In the genomic region with DNA sequence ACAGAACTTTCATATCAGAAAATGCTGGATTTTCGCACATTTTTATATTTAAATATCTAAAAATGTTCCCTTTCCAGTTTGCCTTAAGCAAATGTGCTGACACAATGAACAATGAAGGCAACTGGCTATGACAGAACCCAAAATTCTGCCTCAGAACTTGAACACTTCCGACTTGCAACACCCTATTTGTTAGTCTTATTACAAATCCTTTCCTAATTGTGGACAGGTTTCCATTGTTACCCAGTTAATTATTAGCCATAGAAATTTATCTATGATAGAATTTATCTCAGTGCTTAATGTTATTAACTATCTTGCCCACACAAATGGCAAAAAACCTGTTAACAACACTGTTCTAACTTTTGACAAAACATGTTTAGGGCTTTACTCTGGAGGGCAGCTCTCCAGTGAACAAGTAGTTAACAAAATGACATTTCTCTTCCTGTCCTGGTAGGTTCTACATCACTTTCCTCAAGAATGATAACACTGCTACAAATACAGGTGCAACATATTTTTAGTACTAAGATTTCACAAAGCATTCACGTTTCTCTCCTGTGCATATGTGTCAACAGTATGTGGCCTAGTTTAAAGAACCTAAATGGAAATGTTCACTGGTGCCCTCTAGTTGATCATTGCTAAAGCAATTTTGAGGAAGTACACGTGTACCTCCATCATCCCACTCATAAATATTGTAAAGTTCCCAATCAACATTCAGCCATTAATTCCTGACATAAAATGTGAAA, we compare ENCODE assay signal across 1 cellular context.
TF ChIP-seq lines count a peak whose summit lies in the region.

No MANE protein-coding gene starts in this region.

TF ChIP-seq in GM12878, 131 proteins besides CTCF, POLR2A, EP300 and RAD21 (continued from another document and continues in another):
- TF ChIP-seq, protein P1, sequence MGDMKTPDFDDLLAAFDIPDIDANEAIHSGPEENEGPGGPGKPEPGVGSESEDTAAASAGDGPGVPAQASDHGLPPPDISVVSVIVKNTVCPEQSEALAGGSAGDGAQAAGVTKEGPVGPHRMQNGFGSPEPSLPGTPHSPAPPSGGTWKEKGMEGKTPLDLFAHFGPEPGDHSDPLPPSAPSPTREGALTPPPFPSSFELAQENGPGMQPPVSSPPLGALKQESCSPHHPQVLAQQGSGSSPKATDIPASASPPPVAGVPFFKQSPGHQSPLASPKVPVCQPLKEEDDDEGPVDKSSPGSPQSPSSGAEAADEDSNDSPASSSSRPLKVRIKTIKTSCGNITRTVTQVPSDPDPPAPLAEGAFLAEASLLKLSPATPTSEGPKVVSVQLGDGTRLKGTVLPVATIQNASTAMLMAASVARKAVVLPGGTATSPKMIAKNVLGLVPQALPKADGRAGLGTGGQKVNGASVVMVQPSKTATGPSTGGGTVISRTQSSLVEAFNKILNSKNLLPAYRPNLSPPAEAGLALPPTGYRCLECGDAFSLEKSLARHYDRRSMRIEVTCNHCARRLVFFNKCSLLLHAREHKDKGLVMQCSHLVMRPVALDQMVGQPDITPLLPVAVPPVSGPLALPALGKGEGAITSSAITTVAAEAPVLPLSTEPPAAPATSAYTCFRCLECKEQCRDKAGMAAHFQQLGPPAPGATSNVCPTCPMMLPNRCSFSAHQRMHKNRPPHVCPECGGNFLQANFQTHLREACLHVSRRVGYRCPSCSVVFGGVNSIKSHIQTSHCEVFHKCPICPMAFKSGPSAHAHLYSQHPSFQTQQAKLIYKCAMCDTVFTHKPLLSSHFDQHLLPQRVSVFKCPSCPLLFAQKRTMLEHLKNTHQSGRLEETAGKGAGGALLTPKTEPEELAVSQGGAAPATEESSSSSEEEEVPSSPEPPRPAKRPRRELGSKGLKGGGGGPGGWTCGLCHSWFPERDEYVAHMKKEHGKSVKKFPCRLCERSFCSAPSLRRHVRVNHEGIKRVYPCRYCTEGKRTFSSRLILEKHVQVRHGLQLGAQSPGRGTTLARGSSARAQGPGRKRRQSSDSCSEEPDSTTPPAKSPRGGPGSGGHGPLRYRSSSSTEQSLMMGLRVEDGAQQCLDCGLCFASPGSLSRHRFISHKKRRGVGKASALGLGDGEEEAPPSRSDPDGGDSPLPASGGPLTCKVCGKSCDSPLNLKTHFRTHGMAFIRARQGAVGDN (IDR thresholded peaks at IDR 0.05) = peak; percentile 77
- TF ChIP-seq IKZF1 (conservative IDR thresholded peaks at IDR 0.05) = peak; percentile 82
- TF ChIP-seq POLR2AphosphoS2 (IDR thresholded peaks at IDR 0.05; ENCODE audit: low read depth, low read length) = no peak
- 0 out of 2 replicates have a peak, but pooled peaks have one; percentile 29 for TF ChIP-seq TCF12 (IDR thresholded peaks at IDR 0.05; ENCODE audit: low read depth, low read length)
- TF ChIP-seq ATF7 (IDR thresholded peaks at IDR 0.05; ENCODE audit: low read depth) = peak; percentile 83
- peak; percentile 42; the same call in 1 of the 2 replicates for TF ChIP-seq SPI1 (IDR thresholded peaks at IDR 0.05; ENCODE audit: borderline replicate concordance, insufficient read depth, low read depth, low read length)
- no peak for TF ChIP-seq BCL11A (IDR thresholded peaks at IDR 0.05; ENCODE audit: low read depth, low read length)
- TF ChIP-seq HDAC2 (IDR thresholded peaks at IDR 0.05) = no peak
- peak; percentile 95 to 96 for TF ChIP-seq BHLHE40 (IDR thresholded peaks at IDR 0.05; ENCODE audit: borderline replicate concordance in 1 of 2, low read depth in 2 of 2, low read length in 1 of 2)
- no peak for TF ChIP-seq JUND (IDR thresholded peaks at IDR 0.05; ENCODE audit: low read depth, low read length)
- TF ChIP-seq IRF4 (IDR thresholded peaks at IDR 0.05; ENCODE audit: low read depth, low read length) = 0 out of 2 replicates have a peak, but pooled peaks have one; percentile 46
- peak; percentile 83 to 85 for TF ChIP-seq IKZF2 (IDR thresholded peaks at IDR 0.05)
- TF ChIP-seq GABPA (IDR thresholded peaks at IDR 0.05; ENCODE audit: low read depth) = peak; percentile 50; the same call in 1 of the 2 replicates
- TF ChIP-seq MEF2A (IDR thresholded peaks at IDR 0.05; ENCODE audit: insufficient read depth, low read depth, low read length) = peak; percentile 83
- TF ChIP-seq, protein P2, sequence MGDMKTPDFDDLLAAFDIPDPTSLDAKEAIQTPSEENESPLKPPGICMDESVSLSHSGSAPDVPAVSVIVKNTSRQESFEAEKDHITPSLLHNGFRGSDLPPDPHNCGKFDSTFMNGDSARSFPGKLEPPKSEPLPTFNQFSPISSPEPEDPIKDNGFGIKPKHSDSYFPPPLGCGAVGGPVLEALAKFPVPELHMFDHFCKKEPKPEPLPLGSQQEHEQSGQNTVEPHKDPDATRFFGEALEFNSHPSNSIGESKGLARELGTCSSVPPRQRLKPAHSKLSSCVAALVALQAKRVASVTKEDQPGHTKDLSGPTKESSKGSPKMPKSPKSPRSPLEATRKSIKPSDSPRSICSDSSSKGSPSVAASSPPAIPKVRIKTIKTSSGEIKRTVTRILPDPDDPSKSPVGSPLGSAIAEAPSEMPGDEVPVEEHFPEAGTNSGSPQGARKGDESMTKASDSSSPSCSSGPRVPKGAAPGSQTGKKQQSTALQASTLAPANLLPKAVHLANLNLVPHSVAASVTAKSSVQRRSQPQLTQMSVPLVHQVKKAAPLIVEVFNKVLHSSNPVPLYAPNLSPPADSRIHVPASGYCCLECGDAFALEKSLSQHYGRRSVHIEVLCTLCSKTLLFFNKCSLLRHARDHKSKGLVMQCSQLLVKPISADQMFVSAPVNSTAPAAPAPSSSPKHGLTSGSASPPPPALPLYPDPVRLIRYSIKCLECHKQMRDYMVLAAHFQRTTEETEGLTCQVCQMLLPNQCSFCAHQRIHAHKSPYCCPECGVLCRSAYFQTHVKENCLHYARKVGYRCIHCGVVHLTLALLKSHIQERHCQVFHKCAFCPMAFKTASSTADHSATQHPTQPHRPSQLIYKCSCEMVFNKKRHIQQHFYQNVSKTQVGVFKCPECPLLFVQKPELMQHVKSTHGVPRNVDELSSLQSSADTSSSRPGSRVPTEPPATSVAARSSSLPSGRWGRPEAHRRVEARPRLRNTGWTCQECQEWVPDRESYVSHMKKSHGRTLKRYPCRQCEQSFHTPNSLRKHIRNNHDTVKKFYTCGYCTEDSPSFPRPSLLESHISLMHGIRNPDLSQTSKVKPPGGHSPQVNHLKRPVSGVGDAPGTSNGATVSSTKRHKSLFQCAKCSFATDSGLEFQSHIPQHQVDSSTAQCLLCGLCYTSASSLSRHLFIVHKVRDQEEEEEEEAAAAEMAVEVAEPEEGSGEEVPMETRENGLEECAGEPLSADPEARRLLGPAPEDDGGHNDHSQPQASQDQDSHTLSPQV (IDR thresholded peaks at IDR 0.05) = 0 out of 2 replicates have a peak, but pooled peaks have one; percentile 65
- TF ChIP-seq ZNF24 (IDR thresholded peaks at IDR 0.05) = peak; percentile 34; the same call in 1 of the 2 replicates
- TF ChIP-seq SREBF2 (IDR thresholded peaks at IDR 0.05; ENCODE audit: low read length) = no peak
- TF ChIP-seq NBN (IDR thresholded peaks at IDR 0.05) = peak; percentile 53; the same call in 1 of the 2 replicates
- peak; percentile 69 for TF ChIP-seq CREM (IDR thresholded peaks at IDR 0.05; ENCODE audit: low read depth)
- TF ChIP-seq CREB1 (IDR thresholded peaks at IDR 0.05; ENCODE audit: low read depth) = peak; percentile 84
- TF ChIP-seq SMC3 (IDR thresholded peaks at IDR 0.05; ENCODE audit: borderline replicate concordance, low read length) = peak; percentile 65; the same call in 1 of the 2 replicates
- TF ChIP-seq SP1 (IDR thresholded peaks at IDR 0.05; ENCODE audit: low read depth, low read length) = peak; percentile 11
- TF ChIP-seq EED (IDR thresholded peaks at IDR 0.05; ENCODE audit: low read depth) = no peak
- TF ChIP-seq MXI1 (IDR thresholded peaks at IDR 0.05; ENCODE audit: low read depth, low read length) = peak; percentile 93
- 0 out of 2 replicates have a peak, but pooled peaks have one; percentile 52 for TF ChIP-seq PML (IDR thresholded peaks at IDR 0.05; ENCODE audit: low read length)
- TF ChIP-seq, protein P3, sequence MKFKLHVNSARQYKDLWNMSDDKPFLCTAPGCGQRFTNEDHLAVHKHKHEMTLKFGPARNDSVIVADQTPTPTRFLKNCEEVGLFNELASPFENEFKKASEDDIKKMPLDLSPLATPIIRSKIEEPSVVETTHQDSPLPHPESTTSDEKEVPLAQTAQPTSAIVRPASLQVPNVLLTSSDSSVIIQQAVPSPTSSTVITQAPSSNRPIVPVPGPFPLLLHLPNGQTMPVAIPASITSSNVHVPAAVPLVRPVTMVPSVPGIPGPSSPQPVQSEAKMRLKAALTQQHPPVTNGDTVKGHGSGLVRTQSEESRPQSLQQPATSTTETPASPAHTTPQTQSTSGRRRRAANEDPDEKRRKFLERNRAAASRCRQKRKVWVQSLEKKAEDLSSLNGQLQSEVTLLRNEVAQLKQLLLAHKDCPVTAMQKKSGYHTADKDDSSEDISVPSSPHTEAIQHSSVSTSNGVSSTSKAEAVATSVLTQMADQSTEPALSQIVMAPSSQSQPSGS (IDR thresholded peaks at IDR 0.05; ENCODE audit: low read length) = peak; percentile 85
- 0 out of 2 replicates have a peak, but pooled peaks have one; percentile 52 for TF ChIP-seq STAT3 (IDR thresholded peaks at IDR 0.05; ENCODE audit: low read depth, low read length)
- TF ChIP-seq ETV6 (conservative IDR thresholded peaks at IDR 0.05 in 1 of 2, IDR thresholded peaks at IDR 0.05 in 1 of 2; ENCODE audit: borderline replicate concordance in 1 of 2, low read depth in 1 of 2) = peak in 1 of 2 experiments; percentile 74; a peak in 2 of 4 replicates
- no peak for TF ChIP-seq NFYA (IDR thresholded peaks at IDR 0.05; ENCODE audit: borderline replicate concordance, low read depth, low read length)
- TF ChIP-seq RUNX3 (IDR thresholded peaks at IDR 0.05; ENCODE audit: low read length) = peak; percentile 55; the same call in 1 of the 2 replicates
- TF ChIP-seq, protein P4, sequence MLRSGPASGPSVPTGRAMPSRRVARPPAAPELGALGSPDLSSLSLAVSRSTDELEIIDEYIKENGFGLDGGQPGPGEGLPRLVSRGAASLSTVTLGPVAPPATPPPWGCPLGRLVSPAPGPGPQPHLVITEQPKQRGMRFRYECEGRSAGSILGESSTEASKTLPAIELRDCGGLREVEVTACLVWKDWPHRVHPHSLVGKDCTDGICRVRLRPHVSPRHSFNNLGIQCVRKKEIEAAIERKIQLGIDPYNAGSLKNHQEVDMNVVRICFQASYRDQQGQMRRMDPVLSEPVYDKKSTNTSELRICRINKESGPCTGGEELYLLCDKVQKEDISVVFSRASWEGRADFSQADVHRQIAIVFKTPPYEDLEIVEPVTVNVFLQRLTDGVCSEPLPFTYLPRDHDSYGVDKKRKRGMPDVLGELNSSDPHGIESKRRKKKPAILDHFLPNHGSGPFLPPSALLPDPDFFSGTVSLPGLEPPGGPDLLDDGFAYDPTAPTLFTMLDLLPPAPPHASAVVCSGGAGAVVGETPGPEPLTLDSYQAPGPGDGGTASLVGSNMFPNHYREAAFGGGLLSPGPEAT (IDR thresholded peaks at IDR 0.05; ENCODE audit: low read depth) = peak; percentile 69
- peak; percentile 57; the same call in 1 of the 2 replicates for TF ChIP-seq POLR2AphosphoS5 (IDR thresholded peaks at IDR 0.05; ENCODE audit: low read length)
- TF ChIP-seq NFIC (IDR thresholded peaks at IDR 0.05; ENCODE audit: low read depth, low read length) = peak; percentile 69
- TF ChIP-seq, protein P5, sequence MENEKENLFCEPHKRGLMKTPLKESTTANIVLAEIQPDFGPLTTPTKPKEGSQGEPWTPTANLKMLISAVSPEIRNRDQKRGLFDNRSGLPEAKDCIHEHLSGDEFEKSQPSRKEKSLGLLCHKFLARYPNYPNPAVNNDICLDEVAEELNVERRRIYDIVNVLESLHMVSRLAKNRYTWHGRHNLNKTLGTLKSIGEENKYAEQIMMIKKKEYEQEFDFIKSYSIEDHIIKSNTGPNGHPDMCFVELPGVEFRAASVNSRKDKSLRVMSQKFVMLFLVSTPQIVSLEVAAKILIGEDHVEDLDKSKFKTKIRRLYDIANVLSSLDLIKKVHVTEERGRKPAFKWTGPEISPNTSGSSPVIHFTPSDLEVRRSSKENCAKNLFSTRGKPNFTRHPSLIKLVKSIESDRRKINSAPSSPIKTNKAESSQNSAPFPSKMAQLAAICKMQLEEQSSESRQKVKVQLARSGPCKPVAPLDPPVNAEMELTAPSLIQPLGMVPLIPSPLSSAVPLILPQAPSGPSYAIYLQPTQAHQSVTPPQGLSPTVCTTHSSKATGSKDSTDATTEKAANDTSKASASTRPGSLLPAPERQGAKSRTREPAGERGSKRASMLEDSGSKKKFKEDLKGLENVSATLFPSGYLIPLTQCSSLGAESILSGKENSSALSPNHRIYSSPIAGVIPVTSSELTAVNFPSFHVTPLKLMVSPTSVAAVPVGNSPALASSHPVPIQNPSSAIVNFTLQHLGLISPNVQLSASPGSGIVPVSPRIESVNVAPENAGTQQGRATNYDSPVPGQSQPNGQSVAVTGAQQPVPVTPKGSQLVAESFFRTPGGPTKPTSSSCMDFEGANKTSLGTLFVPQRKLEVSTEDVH (IDR thresholded peaks at IDR 0.05; ENCODE audit: low read depth, partially characterized antibody) = peak; percentile 61
- TF ChIP-seq BACH1 (IDR thresholded peaks at IDR 0.05; ENCODE audit: borderline replicate concordance) = peak; percentile 7
- TF ChIP-seq, protein P6, sequence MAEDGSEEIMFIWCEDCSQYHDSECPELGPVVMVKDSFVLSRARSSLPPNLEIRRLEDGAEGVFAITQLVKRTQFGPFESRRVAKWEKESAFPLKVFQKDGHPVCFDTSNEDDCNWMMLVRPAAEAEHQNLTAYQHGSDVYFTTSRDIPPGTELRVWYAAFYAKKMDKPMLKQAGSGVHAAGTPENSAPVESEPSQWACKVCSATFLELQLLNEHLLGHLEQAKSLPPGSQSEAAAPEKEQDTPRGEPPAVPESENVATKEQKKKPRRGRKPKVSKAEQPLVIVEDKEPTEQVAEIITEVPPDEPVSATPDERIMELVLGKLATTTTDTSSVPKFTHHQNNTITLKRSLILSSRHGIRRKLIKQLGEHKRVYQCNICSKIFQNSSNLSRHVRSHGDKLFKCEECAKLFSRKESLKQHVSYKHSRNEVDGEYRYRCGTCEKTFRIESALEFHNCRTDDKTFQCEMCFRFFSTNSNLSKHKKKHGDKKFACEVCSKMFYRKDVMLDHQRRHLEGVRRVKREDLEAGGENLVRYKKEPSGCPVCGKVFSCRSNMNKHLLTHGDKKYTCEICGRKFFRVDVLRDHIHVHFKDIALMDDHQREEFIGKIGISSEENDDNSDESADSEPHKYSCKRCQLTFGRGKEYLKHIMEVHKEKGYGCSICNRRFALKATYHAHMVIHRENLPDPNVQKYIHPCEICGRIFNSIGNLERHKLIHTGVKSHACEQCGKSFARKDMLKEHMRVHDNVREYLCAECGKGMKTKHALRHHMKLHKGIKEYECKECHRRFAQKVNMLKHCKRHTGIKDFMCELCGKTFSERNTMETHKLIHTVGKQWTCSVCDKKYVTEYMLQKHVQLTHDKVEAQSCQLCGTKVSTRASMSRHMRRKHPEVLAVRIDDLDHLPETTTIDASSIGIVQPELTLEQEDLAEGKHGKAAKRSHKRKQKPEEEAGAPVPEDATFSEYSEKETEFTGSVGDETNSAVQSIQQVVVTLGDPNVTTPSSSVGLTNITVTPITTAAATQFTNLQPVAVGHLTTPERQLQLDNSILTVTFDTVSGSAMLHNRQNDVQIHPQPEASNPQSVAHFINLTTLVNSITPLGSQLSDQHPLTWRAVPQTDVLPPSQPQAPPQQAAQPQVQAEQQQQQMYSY (CRISPR knock-in tag; IDR thresholded peaks at IDR 0.05) = no peak
